ENCODE assay signal across 16 cellular contexts in genomic region chr11:28009383-28009782, GRCh38.
DNase-seq lines count a peak whose midpoint lies in the region; ATAC-seq, FAIRE-seq and TF ChIP-seq lines count a peak whose summit lies in the region.
"Had no signal": no experiment of that assay in that cellular context is flagged by ENCODE, and none has a peak within 500 bp of the region (broad histone marks: within the 10 kb centered on the region; RNA-seq: fewer than 3 reads in every experiment).

No MANE protein-coding gene starts in this region.

- H3K4me3 ChIP-seq in AG04449 (ENCODE audit: low read depth, low read length) (no peak overlapping the region), astrocyte (ENCODE audit: insufficient read depth, low read depth, low read length) (no peak overlapping the region)

- no peak overlapping the region for H2AFZ ChIP-seq in astrocyte (ENCODE audit: low read depth, low read length)

- H3K4me3 Mint-ChIP-seq in astrocyte (ENCODE audit: unreplicated experiment) (no peak overlapping the region), WTC11 (no peak overlapping the region)
- H3K4me3 Mint-ChIP-seq in activated naive CD4-positive, alpha-beta T cell treated with anti-CD3 and anti-CD28 coated beads, Interleukin-2, amount 10 ng/mL, durations not matched to agents 7 days and 5 days: no peak overlapping the region
- H3K4me3 Mint-ChIP-seq: activated CD4-positive, alpha-beta memory T cell treated with anti-CD3 and anti-CD28 coated beads for 36 hours; CD4-positive, CD25-positive, alpha-beta regulatory T cell; T-helper 1 cell treated with Interleukin-12 subunit alpha and Interleukin-12 subunit beta and Interleukin-4 antibody, amounts not matched to agents 30 μg/mL and 1 μg/mL, for 36 hours had no signal

- no peaks in the 10 kb centered on the region for H3K79me2 ChIP-seq in astrocyte (ENCODE audit: insufficient read depth, low read length)

- POLR2A ChIA-PET in AG04449 (lab: Yijun Ruan, JAX): no interaction called here
- POLR2A ChIA-PET in WTC11 (lab: Charles Lee): no interaction called here

- H3K9me3 Mint-ChIP-seq in astrocyte (ENCODE audit: unreplicated experiment): no peaks in the 10 kb centered on the region
- no peaks in the 10 kb centered on the region for H3K9me3 Mint-ChIP-seq in activated naive CD4-positive, alpha-beta T cell treated with anti-CD3 and anti-CD28 coated beads, Interleukin-2, amount 10 ng/mL, durations not matched to agents 7 days and 5 days
- H3K9me3 Mint-ChIP-seq in WTC11: no peaks in the 10 kb centered on the region
- H3K9me3 Mint-ChIP-seq: activated CD4-positive, alpha-beta memory T cell treated with anti-CD3 and anti-CD28 coated beads for 36 hours; T-helper 1 cell treated with Interleukin-12 subunit alpha and Interleukin-12 subunit beta and Interleukin-4 antibody, amounts not matched to agents 30 μg/mL and 1 μg/mL, for 36 hours had no signal

- H3K36me3 ChIP-seq in astrocyte (ENCODE audit: insufficient read depth, low read length): no peaks in the 10 kb centered on the region

- H3K27me3 Mint-ChIP-seq in astrocyte (ENCODE audit: low read depth, unreplicated experiment) (no peaks in the 10 kb centered on the region), WTC11 (ENCODE audit: low read depth) (no peaks in the 10 kb centered on the region)
- H3K27me3 Mint-ChIP-seq in activated naive CD4-positive, alpha-beta T cell treated with anti-CD3 and anti-CD28 coated beads, Interleukin-2, amount 10 ng/mL, durations not matched to agents 7 days and 5 days: no peaks in the 10 kb centered on the region
- H3K27me3 Mint-ChIP-seq: activated CD4-positive, alpha-beta memory T cell treated with anti-CD3 and anti-CD28 coated beads for 36 hours; CD4-positive, CD25-positive, alpha-beta regulatory T cell had no signal

- no peaks in the 10 kb centered on the region for H4K20me1 ChIP-seq in astrocyte (ENCODE audit: insufficient read depth, low read length)

- H3K9ac ChIP-seq in astrocyte (ENCODE audit: low read length): no peak overlapping the region

- no peak overlapping the region for H3K27ac Mint-ChIP-seq in astrocyte (ENCODE audit: unreplicated experiment)
- no peak overlapping the region for H3K27ac Mint-ChIP-seq in activated naive CD4-positive, alpha-beta T cell treated with anti-CD3 and anti-CD28 coated beads, Interleukin-2, amount 10 ng/mL, durations not matched to agents 7 days and 5 days
- no peak overlapping the region for H3K27ac Mint-ChIP-seq in WTC11
- H3K27ac Mint-ChIP-seq: activated CD4-positive, alpha-beta memory T cell treated with anti-CD3 and anti-CD28 coated beads for 36 hours; CD4-positive, CD25-positive, alpha-beta regulatory T cell; T-helper 1 cell treated with Interleukin-12 subunit alpha and Interleukin-12 subunit beta and Interleukin-4 antibody, amounts not matched to agents 30 μg/mL and 1 μg/mL, for 36 hours had no signal

- H3K9me3 ChIP-seq in astrocyte (ENCODE audit: insufficient read depth, low read depth, low read length): no peaks in the 10 kb centered on the region

- intact Hi-C loops in head of caudate nucleus (cut with DNase I): no loop called here

- no peak overlapping the region for H3K27ac ChIP-seq in astrocyte (ENCODE audit: low read depth, low read length)

- H3K4me2 ChIP-seq in astrocyte (ENCODE audit: low read length): no peak overlapping the region

- no peak for FAIRE-seq in astrocyte (lab: Jason Lieb, UNC)
- FAIRE-seq: colon, frontal cortex, kidney had no signal

- ATAC-seq in GM18907 (IDR thresholded peaks at IDR 0.05; ENCODE audit: unreplicated experiment): no peak
- ATAC-seq in WTC11: no peak
- ATAC-seq: stimulated activated naive CD8-positive, alpha-beta T cell treated with anti-CD3 and anti-CD28 coated beads, Interleukin-15, Interleukin-2, amounts not matched to agents 100 U/mL and 50 U/mL, for 24 hours had no signal

- DNase-seq in AG04449 (ENCODE audit: low read depth, low spot score) (peak; percentile 23), HS-5 (ENCODE audit: low read depth) (peak; percentile 54), astrocyte (ENCODE audit: low read depth) (peak; percentile 65), glomerular visceral epithelial cell (ENCODE audit: extremely low spot score) (peak; percentile 8), head of caudate nucleus (no peak), WTC11 (ENCODE audit: low spot score) (no peak)
- no peak for DNase-seq in activated naive CD4-positive, alpha-beta T cell treated with anti-CD3 and anti-CD28 coated beads, Interleukin-2, amount 10 ng/mL, durations not matched to agents 7 days and 5 days
- DNase-seq: activated CD4-positive, alpha-beta memory T cell treated with anti-CD3 and anti-CD28 coated beads for 36 hours; CD4-positive, CD25-positive, alpha-beta regulatory T cell; kidney; NCI-H2227 treated with DMSO at 0.1 percent for 48 hours; stimulated activated naive CD8-positive, alpha-beta T cell treated with anti-CD3 and anti-CD28 coated beads, Interleukin-15, Interleukin-2, amounts not matched to agents 100 U/mL and 50 U/mL, for 24 hours had no signal

- H3K4me1 ChIP-seq in astrocyte (ENCODE audit: insufficient read depth, low read length): no peaks in the 10 kb centered on the region

- CTCF ChIA-PET in AG04449 (lab: Yijun Ruan, JAX): no interaction called here
- CTCF ChIA-PET in activated naive CD4-positive, alpha-beta T cell treated with anti-CD3 and anti-CD28 coated beads, Interleukin-2, amount 10 ng/mL, durations not matched to agents 7 days and 5 days (lab: Charles Lee): no interaction called here
- CTCF ChIA-PET in WTC11 (lab: Charles Lee): no interaction called here

- H3K4me1 Mint-ChIP-seq in astrocyte (ENCODE audit: low read depth, unreplicated experiment) (peaks cover 4% of the 10 kb centered on the region), WTC11 (no peaks in the 10 kb centered on the region)
- H3K4me1 Mint-ChIP-seq in activated naive CD4-positive, alpha-beta T cell treated with anti-CD3 and anti-CD28 coated beads, Interleukin-2, amount 10 ng/mL, durations not matched to agents 7 days and 5 days: no peaks in the 10 kb centered on the region
- H3K4me1 Mint-ChIP-seq: CD4-positive, CD25-positive, alpha-beta regulatory T cell had no signal

- H3K27me3 ChIP-seq in astrocyte (ENCODE audit: insufficient read depth, low read length): no peaks in the 10 kb centered on the region

- H3K36me3 Mint-ChIP-seq in astrocyte (ENCODE audit: low read depth, unreplicated experiment) (no peaks in the 10 kb centered on the region), WTC11 (no peaks in the 10 kb centered on the region)
- peaks cover 1% of the 10 kb centered on the region for H3K36me3 Mint-ChIP-seq in activated naive CD4-positive, alpha-beta T cell treated with anti-CD3 and anti-CD28 coated beads, Interleukin-2, amount 10 ng/mL, durations not matched to agents 7 days and 5 days
- H3K36me3 Mint-ChIP-seq: activated CD4-positive, alpha-beta memory T cell treated with anti-CD3 and anti-CD28 coated beads for 36 hours; CD4-positive, CD25-positive, alpha-beta regulatory T cell had no signal

- no peak for TF ChIP-seq CTCF in AG04449 (IDR thresholded peaks at IDR 0.05; ENCODE audit: insufficient read depth, low read length, missing control alignments)
- TF ChIP-seq CTCF in astrocyte (IDR thresholded peaks at IDR 0.05; ENCODE audit: insufficient read depth, low read depth, low read length): no peak
- TF ChIP-seq CTCF in WTC11 (IDR thresholded peaks at IDR 0.05): no peak

TF ChIP-seq in WTC11, 78 proteins besides CTCF, POLR2A, EP300 and RAD21 (continues in another document):
- no peak for TF ChIP-seq JAZF1 (CRISPR knock-in tag; IDR thresholded peaks at IDR 0.05)
- TF ChIP-seq, protein P1, sequence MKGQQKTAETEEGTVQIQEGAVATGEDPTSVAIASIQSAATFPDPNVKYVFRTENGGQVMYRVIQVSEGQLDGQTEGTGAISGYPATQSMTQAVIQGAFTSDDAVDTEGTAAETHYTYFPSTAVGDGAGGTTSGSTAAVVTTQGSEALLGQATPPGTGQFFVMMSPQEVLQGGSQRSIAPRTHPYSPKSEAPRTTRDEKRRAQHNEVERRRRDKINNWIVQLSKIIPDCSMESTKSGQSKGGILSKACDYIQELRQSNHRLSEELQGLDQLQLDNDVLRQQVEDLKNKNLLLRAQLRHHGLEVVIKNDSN (CRISPR knock-in tag; IDR thresholded peaks at IDR 0.05): no peak
- no peak for TF ChIP-seq ZNF423 (CRISPR knock-in tag; IDR thresholded peaks at IDR 0.05)
- no peak for TF ChIP-seq NR1H2 (CRISPR knock-in tag; IDR thresholded peaks at IDR 0.05)
- TF ChIP-seq, protein P2, sequence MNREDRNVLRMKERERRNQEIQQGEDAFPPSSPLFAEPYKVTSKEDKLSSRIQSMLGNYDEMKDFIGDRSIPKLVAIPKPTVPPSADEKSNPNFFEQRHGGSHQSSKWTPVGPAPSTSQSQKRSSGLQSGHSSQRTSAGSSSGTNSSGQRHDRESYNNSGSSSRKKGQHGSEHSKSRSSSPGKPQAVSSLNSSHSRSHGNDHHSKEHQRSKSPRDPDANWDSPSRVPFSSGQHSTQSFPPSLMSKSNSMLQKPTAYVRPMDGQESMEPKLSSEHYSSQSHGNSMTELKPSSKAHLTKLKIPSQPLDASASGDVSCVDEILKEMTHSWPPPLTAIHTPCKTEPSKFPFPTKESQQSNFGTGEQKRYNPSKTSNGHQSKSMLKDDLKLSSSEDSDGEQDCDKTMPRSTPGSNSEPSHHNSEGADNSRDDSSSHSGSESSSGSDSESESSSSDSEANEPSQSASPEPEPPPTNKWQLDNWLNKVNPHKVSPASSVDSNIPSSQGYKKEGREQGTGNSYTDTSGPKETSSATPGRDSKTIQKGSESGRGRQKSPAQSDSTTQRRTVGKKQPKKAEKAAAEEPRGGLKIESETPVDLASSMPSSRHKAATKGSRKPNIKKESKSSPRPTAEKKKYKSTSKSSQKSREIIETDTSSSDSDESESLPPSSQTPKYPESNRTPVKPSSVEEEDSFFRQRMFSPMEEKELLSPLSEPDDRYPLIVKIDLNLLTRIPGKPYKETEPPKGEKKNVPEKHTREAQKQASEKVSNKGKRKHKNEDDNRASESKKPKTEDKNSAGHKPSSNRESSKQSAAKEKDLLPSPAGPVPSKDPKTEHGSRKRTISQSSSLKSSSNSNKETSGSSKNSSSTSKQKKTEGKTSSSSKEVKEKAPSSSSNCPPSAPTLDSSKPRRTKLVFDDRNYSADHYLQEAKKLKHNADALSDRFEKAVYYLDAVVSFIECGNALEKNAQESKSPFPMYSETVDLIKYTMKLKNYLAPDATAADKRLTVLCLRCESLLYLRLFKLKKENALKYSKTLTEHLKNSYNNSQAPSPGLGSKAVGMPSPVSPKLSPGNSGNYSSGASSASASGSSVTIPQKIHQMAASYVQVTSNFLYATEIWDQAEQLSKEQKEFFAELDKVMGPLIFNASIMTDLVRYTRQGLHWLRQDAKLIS (CRISPR knock-in tag; IDR thresholded peaks at IDR 0.05; ENCODE audit: borderline replicate concordance): no peak
- TF ChIP-seq RORB (CRISPR knock-in tag; IDR thresholded peaks at IDR 0.05): no peak

Comparison
In these comparisons a context has a peak if more than half of its experiments do, and no peak if none do; other contexts are left out.
1. DNase-seq: peak in AG04449 (single experiment), HS-5 (single experiment), astrocyte (single experiment) and glomerular visceral epithelial cell (single experiment); none in head of caudate nucleus (0 of 42), activated naive CD4-positive, alpha-beta T cell treated with anti-CD3 and anti-CD28 coated beads, Interleukin-2, amount 10 ng/mL, durations not matched to agents 7 days and 5 days (single experiment) and WTC11 (single experiment).